ENCODE assay signal across 1 cellular context in genomic region chr2:202375611-202376408, GRCh38.
TF ChIP-seq lines count a peak whose summit lies in the region.

TSS of gene BMPR2 (plus strand) at chr2:202376327. CDS start at chr2:202377475, 1,148 bp downstream.

TF ChIP-seq in HCT116, 20 proteins besides CTCF, POLR2A, EP300 and RAD21 (continued from another document):
- peak; percentile 12 for TF ChIP-seq TCF7L2 (IDR thresholded peaks at IDR 0.05; ENCODE audit: borderline replicate concordance, extremely low read depth, insufficient read depth, insufficient read length)
- no peak for TF ChIP-seq EZH2phosphoT487 (IDR thresholded peaks at IDR 0.05; ENCODE audit: borderline replicate concordance)
- no peak for TF ChIP-seq ELF1 (IDR thresholded peaks at IDR 0.05; ENCODE audit: borderline replicate concordance, low read depth)
- no peak for TF ChIP-seq EZH2 (IDR thresholded peaks at IDR 0.05)
- peak; percentile 32; the same call in 1 of the 2 replicates for TF ChIP-seq SP1 (IDR thresholded peaks at IDR 0.05; ENCODE audit: low read depth)
